ENCODE assay signal across 8 cellular contexts in the genomic region with DNA sequence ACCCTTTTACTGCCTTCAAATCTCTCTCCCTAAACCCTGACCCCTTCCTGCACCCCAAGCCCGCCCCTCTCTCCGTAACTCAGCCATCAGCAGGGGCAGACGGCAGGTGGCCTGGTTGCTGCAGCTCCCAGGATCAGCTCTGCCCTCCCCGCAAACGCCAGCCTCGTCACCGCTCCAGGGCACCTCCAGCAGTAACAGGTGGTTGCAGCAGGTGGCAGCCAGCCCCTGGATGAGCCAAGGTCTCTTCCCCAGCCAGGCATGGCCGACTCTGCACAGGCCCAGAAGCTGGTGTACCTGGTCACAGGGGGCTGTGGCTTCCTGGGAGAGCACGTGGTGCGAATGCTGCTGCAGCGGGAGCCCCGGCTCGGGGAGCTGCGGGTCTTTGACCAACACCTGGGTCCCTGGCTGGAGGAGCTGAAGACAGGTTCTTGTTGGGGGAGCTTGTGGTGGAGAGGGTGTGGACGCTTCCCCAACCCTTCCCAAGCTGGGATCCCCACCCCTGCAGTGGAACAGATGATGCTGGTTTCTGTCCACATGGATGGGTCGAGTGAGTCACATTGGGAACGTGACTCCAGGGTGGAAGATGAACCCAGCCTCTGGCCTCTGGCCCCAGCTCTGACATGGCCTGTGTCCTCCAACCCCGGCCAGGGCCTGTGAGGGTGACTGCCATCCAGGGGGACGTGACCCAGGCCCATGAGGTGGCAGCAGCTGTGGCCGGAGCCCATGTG. TPM values are rescaled to one million over a fixed set of nuclear protein-coding genes. Genes with fewer than 3 reads are reported as not detected.
DNase-seq lines count a peak whose midpoint lies in the region; ATAC-seq and TF ChIP-seq lines count a peak whose summit lies in the region.

No MANE protein-coding gene starts in this region.

- peak overlapping the region; percentile 26 for H3K4me2 ChIP-seq in trophoblast cell (ENCODE audit: low read length)

- no peak overlapping the region for H4K12ac ChIP-seq in trophoblast cell (ENCODE audit: low read depth, low read length)

- no peak overlapping the region for H2AK5ac ChIP-seq in trophoblast cell (ENCODE audit: low read length)

- H3K36me3 ChIP-seq in Peyer's patch (peaks cover 0 to 28% (median 0%) of the 10 kb centered on the region in 3 donors), trophoblast cell (ENCODE audit: control insufficient read depth in 1 of 2, insufficient read depth in 2 of 2, low read length in 2 of 2) (peaks cover 36 to 42% of the 10 kb centered on the region in 2 experiments)

- peak overlapping the region; percentile 46 to 86 (median 66) for H3K27ac ChIP-seq in Peyer's patch
- no peak overlapping the region for H3K27ac ChIP-seq in trophoblast cell (ENCODE audit: low read depth, low read length)

- no peaks in the 10 kb centered on the region for H3K9me3 ChIP-seq in Peyer's patch
- H3K9me3 ChIP-seq in trophoblast cell (ENCODE audit: insufficient read depth, low read depth, low read length): peaks cover 4% of the 10 kb centered on the region

- H4K91ac ChIP-seq in trophoblast cell (ENCODE audit: low read depth, low read length): peak overlapping the region; percentile 9

- H3K27me3 Mint-ChIP-seq in activated naive CD4-positive, alpha-beta T cell treated with anti-CD3 and anti-CD28 coated beads for 36 hours (ENCODE audit: low read depth): no peaks in the 10 kb centered on the region

- H2BK12ac ChIP-seq in trophoblast cell (ENCODE audit: low read length): no peak overlapping the region

- CTCF ChIA-PET in activated naive CD4-positive, alpha-beta T cell treated with anti-CD3 and anti-CD28 coated beads for 36 hours (lab: Charles Lee): interaction anchor here (0.8 to 4.8 kb wide), 16 partner anchors 8 to 458 kb away, joined by 3 to 29 read pairs (median 4); partner anchors contain the start of genes VKORC1 and ZNF843

- no peak overlapping the region for H2AFZ ChIP-seq in trophoblast cell (ENCODE audit: insufficient read depth, low read length, poor library complexity)

- H3K27me3 ChIP-seq in Peyer's patch (no peaks in the 10 kb centered on the region), trophoblast cell (ENCODE audit: insufficient read depth, low read length) (no peaks in the 10 kb centered on the region)

- H3K9ac ChIP-seq in trophoblast cell (ENCODE audit: low read length): no peak overlapping the region

- ATAC-seq in GM21390 (IDR thresholded peaks at IDR 0.05; ENCODE audit: unreplicated experiment): no peak

- H3K14ac ChIP-seq in trophoblast cell (ENCODE audit: low read length): no peak overlapping the region

- no peaks in the 10 kb centered on the region for H3K4me1 Mint-ChIP-seq in activated naive CD4-positive, alpha-beta T cell treated with anti-CD3 and anti-CD28 coated beads for 36 hours (ENCODE audit: low read depth)

- no peak overlapping the region for H3K18ac ChIP-seq in trophoblast cell (ENCODE audit: low read length)

- H2BK120ac ChIP-seq in trophoblast cell (ENCODE audit: insufficient read depth, low read length, poor library complexity): no peak overlapping the region

- H3K36me3 Mint-ChIP-seq in activated naive CD4-positive, alpha-beta T cell treated with anti-CD3 and anti-CD28 coated beads for 36 hours (ENCODE audit: low read depth): peaks cover 6% of the 10 kb centered on the region

- peak overlapping the region; percentile 47 for H4K8ac ChIP-seq in trophoblast cell (ENCODE audit: low read depth, low read length)

- peaks cover 0 to 12% (median 3%) of the 10 kb centered on the region in 4 donors for H3K4me1 ChIP-seq in Peyer's patch
- no peaks in the 10 kb centered on the region for H3K4me1 ChIP-seq in trophoblast cell (ENCODE audit: control insufficient read depth in 1 of 2, insufficient read depth in 2 of 2, low read length in 2 of 2)

- WGBS in trophoblast cell (ENCODE audit: extremely low coverage, insufficient coverage, insufficient read length): no CpG with 5 or more reads among the region's 20 CpGs

- peak; percentile 20 for DNase-seq in activated naive CD4-positive, alpha-beta T cell treated with anti-CD3 and anti-CD28 coated beads for 36 hours
- DNase-seq in activated naive CD4-positive, alpha-beta T cell (lab: John Stamatoyannopoulos, UW): no peak
- DNase-seq in Peyer's patch (peak in 2 of 3 donors; percentile 83 to 89), fibroblast of mammary gland (ENCODE audit: low read depth) (peak; percentile 84), trophoblast cell (peak; percentile 49 to 64), COLO829 (ENCODE audit: low spot score) (no peak), germinal center (ENCODE audit: low spot score) (no peak)

- intact Hi-C loops in activated naive CD4-positive, alpha-beta T cell treated with anti-CD3 and anti-CD28 coated beads for 36 hours (cut with micrococcal nuclease): loop anchor here (1.0 to 2.0 kb wide), 4 partner anchors 110 to 883 kb away; no protein-coding TSS in a partner anchor

- TF ChIP-seq CTCF in Peyer's patch (IDR thresholded peaks at IDR 0.05): peak in 3 of 6 experiments; percentile 59 to 78 (median 69)
- no peak for TF ChIP-seq CTCF in fibroblast of mammary gland (conservative IDR thresholded peaks at IDR 0.05; ENCODE audit: control insufficient read depth, insufficient read depth, low read depth, low read length)

- H3K79me2 ChIP-seq in trophoblast cell (ENCODE audit: control insufficient read depth, insufficient read depth, low read length, poor library complexity): no peaks in the 10 kb centered on the region

- H3K23ac ChIP-seq in trophoblast cell (ENCODE audit: low read length): no peak overlapping the region

- H3K4ac ChIP-seq in trophoblast cell (ENCODE audit: low read depth, low read length): no peak overlapping the region

- H3K4me3 ChIP-seq in Peyer's patch (peak overlapping the region; percentile 18 to 59 (median 38)), fibroblast of mammary gland (ENCODE audit: control insufficient read depth, low read depth, low read length) (peak overlapping the region; percentile 70), trophoblast cell (ENCODE audit: low read depth, low read length) (no peak overlapping the region)

- H2BK5ac ChIP-seq in trophoblast cell (ENCODE audit: low read depth, low read length, poor library complexity): no peak overlapping the region

- no peaks in the 10 kb centered on the region for H3K79me1 ChIP-seq in trophoblast cell (ENCODE audit: low read length)

- no peak overlapping the region for H3K27ac Mint-ChIP-seq in activated naive CD4-positive, alpha-beta T cell treated with anti-CD3 and anti-CD28 coated beads for 36 hours

- no peaks in the 10 kb centered on the region for H3K9me3 Mint-ChIP-seq in activated naive CD4-positive, alpha-beta T cell treated with anti-CD3 and anti-CD28 coated beads for 36 hours

- no peak overlapping the region for H3K4me3 Mint-ChIP-seq in activated naive CD4-positive, alpha-beta T cell treated with anti-CD3 and anti-CD28 coated beads for 36 hours

- TF ChIP-seq POLR2A in Peyer's patch (IDR thresholded peaks at IDR 0.05): no peak

RNA-seq across cellular contexts. Expression of gene HSD3B7, which starts 0.6 kb away (rescaled TPM):
- under 1 TPM; 0.69 to 0.98 TPM for total RNA-seq in activated naive CD4-positive, alpha-beta T cell treated with anti-CD3 and anti-CD28 coated beads for 36 hours
- 10 to 100 TPM; 38.8 to 59.1 (median 52.2) TPM for total RNA-seq in Peyer's patch
- polyA plus RNA-seq in trophoblast cell (2013): 1.3 and 1.6 TPM in 2 replicates

RNA-seq across cellular contexts. Expression of gene STX1B, which starts 24.9 kb away (rescaled TPM):
- total RNA-seq in activated naive CD4-positive, alpha-beta T cell treated with anti-CD3 and anti-CD28 coated beads for 36 hours: under 1 TPM; 0.69 to 0.72 TPM
- total RNA-seq in Peyer's patch: 1 to 10 TPM in 2 of 4 donors, under 1 TPM in 1, not detected in 1; 0.18 to 1.3 (median 1.0) TPM
- polyA plus RNA-seq in trophoblast cell (2013): 0.19 and 0.23 TPM in 2 replicates

RNA-seq across cellular contexts. Expression of gene SETD1A, which starts 28.0 kb away (rescaled TPM):
- 10 to 100 TPM; 14.3 to 14.6 TPM for total RNA-seq in activated naive CD4-positive, alpha-beta T cell treated with anti-CD3 and anti-CD28 coated beads for 36 hours
- total RNA-seq in Peyer's patch: 10 to 100 TPM in 3 of 4 donors, 1 to 10 TPM in 1; 10.0 to 22.0 (median 16.5) TPM
- 14.9 and 15.0 TPM in 2 replicates for polyA plus RNA-seq in trophoblast cell (2013)

RNA-seq across cellular contexts. Expression of gene ORAI3, which starts 36.7 kb away (rescaled TPM):
- total RNA-seq in activated naive CD4-positive, alpha-beta T cell treated with anti-CD3 and anti-CD28 coated beads for 36 hours: 1 to 10 TPM; 4.2 to 4.7 TPM
- total RNA-seq in Peyer's patch: 10 to 100 TPM; 10.7 to 25.0 (median 20.3) TPM
- polyA plus RNA-seq in trophoblast cell (2013): 14.3 and 15.9 TPM in 2 replicates

RNA-seq across cellular contexts. Expression of gene STX4, which starts 47.8 kb away (rescaled TPM):
- 10 to 100 TPM; 32.9 to 38.0 TPM for total RNA-seq in activated naive CD4-positive, alpha-beta T cell treated with anti-CD3 and anti-CD28 coated beads for 36 hours
- total RNA-seq in Peyer's patch: 100 to 1,000 TPM in 3 of 4 donors, 10 to 100 TPM in 1; 60.2 to 159 (median 101) TPM
- 45.3 and 51.4 TPM in 2 replicates for polyA plus RNA-seq in trophoblast cell (2013)

Comparison
In these comparisons a context has a peak if more than half of its experiments do, and no peak if none do; other contexts are left out.
1. DNase-seq: peak in activated naive CD4-positive, alpha-beta T cell treated with anti-CD3 and anti-CD28 coated beads for 36 hours (single experiment), Peyer's patch (2 of 3), fibroblast of mammary gland (single experiment) and trophoblast cell (2 of 2); none in activated naive CD4-positive, alpha-beta T cell (0 of 4), COLO829 (single experiment) and germinal center (single experiment).
2. RNA of gene HSD3B7, which starts 0.6 kb away (total RNA-seq): 38.8 to 59.1 TPM in Peyer's patch; 0.69 to 0.98 TPM in activated naive CD4-positive, alpha-beta T cell treated with anti-CD3 and anti-CD28 coated beads for 36 hours; every median in the first group is over 10 times any median in the second.